Comparison of ENCODE assay signal across 24 cellular contexts in genomic region chr9:88738708-88739107, GRCh38.
DNase-seq lines count a peak whose midpoint lies in the region; ATAC-seq, FAIRE-seq and TF ChIP-seq lines count a peak whose summit lies in the region.
"Had no signal": no experiment of that assay in that cellular context is flagged by ENCODE, and none has a peak within 500 bp of the region (broad histone marks: within the 10 kb centered on the region; RNA-seq: fewer than 3 reads in every experiment).

No MANE protein-coding gene starts in this region.

- no peaks in the 10 kb centered on the region for H3K79me2 ChIP-seq in keratinocyte (ENCODE audit: control insufficient read depth, insufficient read depth, low read length)

- H3K36me3 ChIP-seq in keratinocyte (ENCODE audit: control insufficient read depth in 2 of 2, extremely low read depth in 1 of 2, insufficient read depth in 2 of 2, low read length in 2 of 2) (no peaks in the 10 kb centered on the region), HAP-1 (replicated peaks) (no peaks in the 10 kb centered on the region)
- H3K36me3 ChIP-seq: sigmoid colon, thoracic aorta had no signal

- H3K4me3 ChIP-seq in keratinocyte (ENCODE audit: control insufficient read depth in 2 of 3, extremely low read depth in 1 of 3, insufficient read depth in 2 of 3, low read depth in 1 of 3, low read length in 3 of 3) (no peak overlapping the region), HAP-1 (no peak overlapping the region)
- H3K4me3 ChIP-seq: sigmoid colon, thoracic aorta had no signal

- dilution Hi-C loops in keratinocyte (cut with MboI; ENCODE audit: extremely low pct_ligation_motif_present, low sequenced_read_pairs): no loop called here

- H3K4me2 ChIP-seq in keratinocyte (ENCODE audit: control insufficient read depth, extremely low read depth, insufficient read depth, low read depth, low read length): no peak overlapping the region

- no TSS peak for BruUV-seq in Calu3 (replicated peaks; lab: Mats Ljungman, UMichigan)

- H3K9me3 Mint-ChIP-seq in HFFc6 (no peaks in the 10 kb centered on the region; the same call in 1 of the 2 replicates), Calu3 (ENCODE audit: low read depth, unreplicated experiment) (no peaks in the 10 kb centered on the region)
- H3K9me3 Mint-ChIP-seq: activated naive CD8-positive, alpha-beta T cell treated with anti-CD3 and anti-CD28 coated beads, Interleukin-2, amount 10 ng/mL, durations not matched to agents 7 days and 5 days; dendritic cell treated with granulocyte-macrophage colony-stimulating factor and Interleukin-4, amounts not matched to agents 40 ng/mL and 50 ng/mL, for 4 days; natural killer cell treated with Interleukin-12 subunit alpha and Interleukin-12 subunit beta and Interleukin-15 and Interleukin-18, amount 100 ng/mL, for 72 hours; stimulated activated effector memory CD8-positive, alpha-beta T cell treated with anti-CD3 and anti-CD28 coated beads, Interleukin-12 subunit alpha, Interleukin-12 subunit beta, amount 100 ng/mL, for 72 hours had no signal

- CTCF ChIA-PET in Calu3 (lab: Charles Lee): no interaction called here

- H3K27me3 ChIP-seq in keratinocyte (ENCODE audit: control insufficient read depth, extremely low read depth, insufficient read depth, low read length) (no peaks in the 10 kb centered on the region), HAP-1 (ENCODE audit: low read depth) (no peaks in the 10 kb centered on the region)
- H3K27me3 ChIP-seq: sigmoid colon had no signal

- H3K36me3 Mint-ChIP-seq in HFFc6 (ENCODE audit: low read depth) (peaks cover 15% of the 10 kb centered on the region; the same call in 1 of the 2 replicates), Calu3 (ENCODE audit: insufficient read depth, unreplicated experiment) (no peaks in the 10 kb centered on the region)
- H3K36me3 Mint-ChIP-seq: activated naive CD8-positive, alpha-beta T cell treated with anti-CD3 and anti-CD28 coated beads, Interleukin-2, amount 10 ng/mL, durations not matched to agents 7 days and 5 days; natural killer cell treated with Interleukin-12 subunit alpha and Interleukin-12 subunit beta and Interleukin-15 and Interleukin-18, amount 100 ng/mL, for 72 hours; stimulated activated effector memory CD8-positive, alpha-beta T cell treated with anti-CD3 and anti-CD28 coated beads, Interleukin-12 subunit alpha, Interleukin-12 subunit beta, amount 100 ng/mL, for 72 hours had no signal

- H3K4me3 Mint-ChIP-seq in HFFc6: peak overlapping the region; percentile 38; the same call in 1 of the 2 replicates
- H3K4me3 Mint-ChIP-seq in Calu3 (ENCODE audit: low read depth, unreplicated experiment): no peak overlapping the region
- H3K4me3 Mint-ChIP-seq: activated naive CD8-positive, alpha-beta T cell treated with anti-CD3 and anti-CD28 coated beads, Interleukin-2, amount 10 ng/mL, durations not matched to agents 7 days and 5 days; dendritic cell treated with granulocyte-macrophage colony-stimulating factor and Interleukin-4, amounts not matched to agents 40 ng/mL and 50 ng/mL, for 4 days; natural killer cell treated with Interleukin-12 subunit alpha and Interleukin-12 subunit beta and Interleukin-15 and Interleukin-18, amount 100 ng/mL, for 72 hours; stimulated activated effector memory CD8-positive, alpha-beta T cell treated with anti-CD3 and anti-CD28 coated beads, Interleukin-12 subunit alpha, Interleukin-12 subunit beta, amount 100 ng/mL, for 72 hours; T-helper 17 cell had no signal

- H3K9me1 ChIP-seq in keratinocyte (ENCODE audit: control insufficient read depth, extremely low read depth, insufficient read depth, low read length): no peaks in the 10 kb centered on the region

- no peak for FAIRE-seq in keratinocyte (lab: Jason Lieb, UNC)

- no peak overlapping the region for H3K9ac ChIP-seq in keratinocyte (ENCODE audit: control insufficient read depth, extremely low read depth, insufficient read depth, low read length)

- H3K27ac ChIP-seq in keratinocyte (ENCODE audit: control insufficient read depth, insufficient read depth, low read length): no peak overlapping the region
- H3K27ac ChIP-seq: sigmoid colon, thoracic aorta, VCaP had no signal

- no peaks in the 10 kb centered on the region for H3K9me3 ChIP-seq in keratinocyte (ENCODE audit: control insufficient read depth, low read depth, low read length)
- H3K9me3 ChIP-seq in HAP-1: no peaks in the 10 kb centered on the region
- H3K9me3 ChIP-seq: sigmoid colon, thoracic aorta had no signal

- H2AFZ ChIP-seq in keratinocyte (ENCODE audit: control insufficient read depth, low read length): peak overlapping the region; percentile 12

- H4K20me1 ChIP-seq in keratinocyte (ENCODE audit: control insufficient read depth, extremely low read depth, insufficient read depth, low read length): no peaks in the 10 kb centered on the region

- TF ChIP-seq CTCF in AG09319 (IDR thresholded peaks at IDR 0.05; ENCODE audit: low read depth, low read length) (no peak; the same call in 1 of the 2 replicates), HFFc6 (IDR thresholded peaks at IDR 0.05) (no peak), keratinocyte (optimal IDR thresholded peaks at IDR 0.05 in 1 of 3, IDR thresholded peaks at IDR 0.05 in 1 of 3, conservative IDR thresholded peaks at IDR 0.05 in 1 of 3; ENCODE audit: extremely low read depth in 1 of 3, insufficient read depth in 2 of 3, low read length in 3 of 3) (no peak), Calu3 (IDR thresholded peaks at IDR 0.05; ENCODE audit: unreplicated experiment) (no peak)

- peaks cover 77% of the 10 kb centered on the region for H3K4me1 Mint-ChIP-seq in HFFc6 (ENCODE audit: low read depth)
- H3K4me1 Mint-ChIP-seq in Calu3 (ENCODE audit: low read depth, unreplicated experiment): no peaks in the 10 kb centered on the region
- H3K4me1 Mint-ChIP-seq: activated naive CD8-positive, alpha-beta T cell treated with anti-CD3 and anti-CD28 coated beads, Interleukin-2, amount 10 ng/mL, durations not matched to agents 7 days and 5 days; stimulated activated effector memory CD8-positive, alpha-beta T cell treated with anti-CD3 and anti-CD28 coated beads, Interleukin-12 subunit alpha, Interleukin-12 subunit beta, amount 100 ng/mL, for 72 hours; T-helper 17 cell had no signal

- peak overlapping the region; percentile 59 for H3K27ac Mint-ChIP-seq in HFFc6
- H3K27ac Mint-ChIP-seq in Calu3 (ENCODE audit: unreplicated experiment): no peak overlapping the region
- H3K27ac Mint-ChIP-seq: activated naive CD8-positive, alpha-beta T cell treated with anti-CD3 and anti-CD28 coated beads, Interleukin-2, amount 10 ng/mL, durations not matched to agents 7 days and 5 days; dendritic cell treated with granulocyte-macrophage colony-stimulating factor and Interleukin-4, amounts not matched to agents 40 ng/mL and 50 ng/mL, for 4 days; natural killer cell treated with Interleukin-12 subunit alpha and Interleukin-12 subunit beta and Interleukin-15 and Interleukin-18, amount 100 ng/mL, for 72 hours; stimulated activated effector memory CD8-positive, alpha-beta T cell treated with anti-CD3 and anti-CD28 coated beads, Interleukin-12 subunit alpha, Interleukin-12 subunit beta, amount 100 ng/mL, for 72 hours; T-helper 17 cell had no signal

- H3K27me3 Mint-ChIP-seq in HFFc6 (ENCODE audit: insufficient read depth) (no peaks in the 10 kb centered on the region; the same call in 1 of the 2 replicates), Calu3 (ENCODE audit: unreplicated experiment) (no peaks in the 10 kb centered on the region)

- H3K4me1 ChIP-seq in keratinocyte (ENCODE audit: control insufficient read depth, extremely low read depth, insufficient read depth, low read length): peaks cover 7% of the 10 kb centered on the region
- H3K4me1 ChIP-seq in HAP-1: no peaks in the 10 kb centered on the region

- intact Hi-C loops in Calu3 (cut with micrococcal nuclease; ENCODE audit: unreplicated experiment): no loop called here

- no peak for ATAC-seq in HG03108 (IDR thresholded peaks at IDR 0.05; ENCODE audit: unreplicated experiment)
- ATAC-seq: left colon; natural killer cell treated with Interleukin-12 subunit alpha and Interleukin-12 subunit beta and Interleukin-15 and Interleukin-18, amount 100 ng/mL, for 72 hours; stimulated activated effector memory CD8-positive, alpha-beta T cell treated with anti-CD3 and anti-CD28 coated beads, Interleukin-12 subunit alpha, Interleukin-12 subunit beta, amount 100 ng/mL, for 72 hours; T-helper 17 cell had no signal

- in situ Hi-C loops in HAP-1 (cut with MboI; ENCODE audit: low sequenced_read_pairs): no loop called here

- DNase-seq in AG09319 (ENCODE audit: extremely low read depth, low read depth) (peak; percentile 87), HFFc6 (peak; percentile 75), dedifferentiated amniotic fluid mesenchymal stem cell (ENCODE audit: extremely low spot score) (peak; percentile 93), keratinocyte (ENCODE audit: low read depth, low spot score) (no peak), HAP-1 (ENCODE audit: low spot score in 2 of 2) (no peak), NCI-H187 treated with DMSO at 0.1 percent for 48 hours (lab: John Stamatoyannopoulos, UW) (no peak), Calu3 (no peak)
- DNase-seq: activated CD4-positive, alpha-beta T cell treated with anti-CD3 and anti-CD28 coated beads, Interleukin-2, amount 50 U/mL, for 1 hour; activated CD8-positive, alpha-beta memory T cell treated with anti-CD3 and anti-CD28 coated beads, Interleukin-2, amount 50 U/mL, for 4 hours; activated naive CD8-positive, alpha-beta T cell treated with anti-CD3 and anti-CD28 coated beads, Interleukin-2, amount 10 ng/mL, durations not matched to agents 7 days and 5 days; DND-41; left colon; midbrain; NCI-H1436 treated with DMSO at 0.1 percent for 48 hours; NCI-H774; Right ventricle myocardium superior; sigmoid colon; T-helper 17 cell had no signal

Comparison
In these comparisons a context has a peak if more than half of its experiments do, and no peak if none do; other contexts are left out.
1. DNase-seq: peak in AG09319 (single experiment), HFFc6 (single experiment) and dedifferentiated amniotic fluid mesenchymal stem cell (single experiment); none in keratinocyte (single experiment), HAP-1 (0 of 2), NCI-H187 treated with DMSO at 0.1 percent for 48 hours (single experiment) and Calu3 (single experiment).